In genomic region chr7:1152492-1152891, GRCh38 we compare ENCODE assay signal across 2 cellular contexts.
TF ChIP-seq lines count a peak whose summit lies in the region.

No MANE protein-coding gene starts in this region.

TF ChIP-seq in HepG2, 621 proteins besides CTCF, POLR2A, EP300 and RAD21 (continues in another document):
- TF ChIP-seq ZNF646 (CRISPR knock-in tag; IDR thresholded peaks at IDR 0.05) (no peak), ARID2 (CRISPR knock-in tag; IDR thresholded peaks at IDR 0.05; ENCODE audit: borderline replicate concordance) (no peak), ZNF512B (CRISPR knock-in tag; IDR thresholded peaks at IDR 0.05; ENCODE audit: borderline replicate concordance) (no peak), JARID2 (CRISPR knock-in tag; IDR thresholded peaks at IDR 0.05; ENCODE audit: insufficient replicate concordance) (no peak), POLR2AphosphoS5 (IDR thresholded peaks at IDR 0.05; ENCODE audit: low read depth, low read length) (peak; percentile 15; the same call in 1 of the 2 replicates), SRY (CRISPR knock-in tag; IDR thresholded peaks at IDR 0.05) (no peak), ZNF550 (CRISPR knock-in tag; IDR thresholded peaks at IDR 0.05; ENCODE audit: borderline replicate concordance) (no peak), REST (IDR thresholded peaks at IDR 0.05; ENCODE audit: borderline replicate concordance in 1 of 2, low read depth in 1 of 2, low read length in 2 of 2) (no peak), FLYWCH1 (CRISPR knock-in tag; IDR thresholded peaks at IDR 0.05) (no peak), ZNF558 (CRISPR knock-in tag; IDR thresholded peaks at IDR 0.05; ENCODE audit: borderline replicate concordance) (no peak), LBX2 (CRISPR knock-in tag; IDR thresholded peaks at IDR 0.05; ENCODE audit: borderline replicate concordance) (no peak)

TF ChIP-seq in K562, 482 proteins besides CTCF, POLR2A, EP300 and RAD21:
- no peak for TF ChIP-seq ZNF512 (tag; IDR thresholded peaks at IDR 0.05)
- TF ChIP-seq ZNF695 (CRISPR knock-in tag; IDR thresholded peaks at IDR 0.05) = no peak
- no peak for TF ChIP-seq BMI1 (IDR thresholded peaks at IDR 0.05; ENCODE audit: low read length)
- TF ChIP-seq RFX1 (IDR thresholded peaks at IDR 0.05) = no peak
- TF ChIP-seq RCOR1 (IDR thresholded peaks at IDR 0.05; ENCODE audit: borderline replicate concordance in 1 of 2, low read depth in 2 of 2, low read length in 2 of 2) = no peak
- no peak for TF ChIP-seq CBX2 (IDR thresholded peaks at IDR 0.05; ENCODE audit: insufficient read depth, low read length, poor library complexity, severe bottlenecking)
- TF ChIP-seq ZFPM2 (CRISPR knock-in tag; IDR thresholded peaks at IDR 0.05) = no peak
- TF ChIP-seq MAFG (tag; conservative IDR thresholded peaks at IDR 0.05) = no peak
- TF ChIP-seq ATF2 (CRISPR knock-in tag; IDR thresholded peaks at IDR 0.05) = no peak
- TF ChIP-seq SPI1 (IDR thresholded peaks at IDR 0.05; ENCODE audit: borderline replicate concordance, low read depth, low read length) = peak; percentile 61; the same call in 1 of the 2 replicates
- no peak for TF ChIP-seq NR3C1 (CRISPR knock-in tag; IDR thresholded peaks at IDR 0.05)
- TF ChIP-seq TFE3 (CRISPR knock-in tag; IDR thresholded peaks at IDR 0.05) = peak; percentile 54
- TF ChIP-seq HNRNPLL (IDR thresholded peaks at IDR 0.05; ENCODE audit: low read depth, low read length, poor library complexity, severe bottlenecking) = no peak
TF ChIP-seq in K562: peak in this region for 2.
